Comparison of ENCODE assay signal across 8 cellular contexts in genomic region chr2:197517150-197517549, GRCh38. TPM values are rescaled to one million over a fixed set of nuclear protein-coding genes. Genes with fewer than 3 reads are reported as not detected.
DNase-seq lines count a peak whose midpoint lies in the region; ATAC-seq and TF ChIP-seq lines count a peak whose summit lies in the region.

No MANE protein-coding gene starts in this region.

- no peaks in the 10 kb centered on the region for H3K9me3 ChIP-seq in right lobe of liver
- H3K9me3 ChIP-seq in upper lobe of left lung, result no peaks in the 10 kb centered on the region

- H3K36me3 Mint-ChIP-seq in activated naive CD4-positive, alpha-beta T cell treated with anti-CD3 and anti-CD28 coated beads, Interleukin-2, amount 10 ng/mL, durations not matched to agents 7 days and 5 days, result peaks cover 25% of the 10 kb centered on the region
- peaks cover 10% of the 10 kb centered on the region for H3K36me3 Mint-ChIP-seq in activated naive CD8-positive, alpha-beta T cell treated with anti-CD3 and anti-CD28 coated beads, Interleukin-2, amount 50 U/mL, for 24 hours (ENCODE audit: low read depth)

- no peak for ATAC-seq in activated naive CD8-positive, alpha-beta T cell treated with anti-CD3 and anti-CD28 coated beads, Interleukin-2, amount 50 U/mL, for 24 hours
- ATAC-seq in right lobe of liver (no peak), upper lobe of left lung (ENCODE audit: low FRiP score in 2 of 2) (no peak), GM21381 (IDR thresholded peaks at IDR 0.05; ENCODE audit: unreplicated experiment) (no peak)

- H3K27me3 Mint-ChIP-seq in activated naive CD4-positive, alpha-beta T cell treated with anti-CD3 and anti-CD28 coated beads, Interleukin-2, amount 10 ng/mL, durations not matched to agents 7 days and 5 days, result no peaks in the 10 kb centered on the region
- no peaks in the 10 kb centered on the region for H3K27me3 Mint-ChIP-seq in activated naive CD8-positive, alpha-beta T cell treated with anti-CD3 and anti-CD28 coated beads, Interleukin-2, amount 50 U/mL, for 24 hours

- H3K4me3 ChIP-seq in right lobe of liver, result peak overlapping the region; percentile 82 to 94 (median 92)
- H3K4me3 ChIP-seq in upper lobe of left lung, result peak overlapping the region in 3 of 4 donors; percentile 82 to 86 (median 84)

- H3K4me3 Mint-ChIP-seq in activated naive CD4-positive, alpha-beta T cell treated with anti-CD3 and anti-CD28 coated beads, Interleukin-2, amount 10 ng/mL, durations not matched to agents 7 days and 5 days, result peak overlapping the region; percentile 98
- peak overlapping the region; percentile 97 for H3K4me3 Mint-ChIP-seq in activated naive CD8-positive, alpha-beta T cell treated with anti-CD3 and anti-CD28 coated beads, Interleukin-2, amount 50 U/mL, for 24 hours

- TF ChIP-seq CTCF in right lobe of liver (IDR thresholded peaks at IDR 0.05) (no peak), upper lobe of left lung (IDR thresholded peaks at IDR 0.05) (no peak)

- 42% methylated on average over 2 of the region's 2 CpGs for WGBS in right lobe of liver (ENCODE audit: insufficient coverage, low coverage, low lambda C conversion rate, missing lambda C conversion rate)
- WGBS in upper lobe of left lung, 2 donors, result 38 to 39% methylated on average over 2 of the region's 2 CpGs

- H3K9me3 Mint-ChIP-seq in activated naive CD4-positive, alpha-beta T cell treated with anti-CD3 and anti-CD28 coated beads, Interleukin-2, amount 10 ng/mL, durations not matched to agents 7 days and 5 days, result peaks cover 6% of the 10 kb centered on the region
- no peaks in the 10 kb centered on the region for H3K9me3 Mint-ChIP-seq in activated naive CD8-positive, alpha-beta T cell treated with anti-CD3 and anti-CD28 coated beads, Interleukin-2, amount 50 U/mL, for 24 hours

- no peak for TF ChIP-seq EP300 in upper lobe of left lung (IDR thresholded peaks at IDR 0.05)

- H3K4me1 Mint-ChIP-seq in activated naive CD4-positive, alpha-beta T cell treated with anti-CD3 and anti-CD28 coated beads, Interleukin-2, amount 10 ng/mL, durations not matched to agents 7 days and 5 days, result peaks cover 43% of the 10 kb centered on the region
- peaks cover 44% of the 10 kb centered on the region for H3K4me1 Mint-ChIP-seq in activated naive CD8-positive, alpha-beta T cell treated with anti-CD3 and anti-CD28 coated beads, Interleukin-2, amount 50 U/mL, for 24 hours

- TF ChIP-seq POLR2A in right lobe of liver (IDR thresholded peaks at IDR 0.05) (no peak), upper lobe of left lung (IDR thresholded peaks at IDR 0.05) (no peak)

- intact Hi-C loops in right lobe of liver (cut with DNase I), result no loop called here

- H3K4me1 ChIP-seq in right lobe of liver (peaks cover 0 to 11% (median 2%) of the 10 kb centered on the region in 4 donors), upper lobe of left lung (peaks cover 17 to 29% (median 21%) of the 10 kb centered on the region in 4 donors)

- H3K27ac ChIP-seq in right lobe of liver (peak overlapping the region in 1 of 3 donors; percentile 98), upper lobe of left lung (peak overlapping the region in 1 of 4 donors; percentile 99)

- CTCF ChIA-PET in activated naive CD4-positive, alpha-beta T cell treated with anti-CD3 and anti-CD28 coated beads, Interleukin-2, amount 10 ng/mL, durations not matched to agents 7 days and 5 days (lab: Charles Lee), result interaction anchor here (1.8 kb wide), 1 partner anchor 189 kb away, joined by 4 read pairs; no protein-coding TSS in a partner anchor

- no peaks in the 10 kb centered on the region for H3K27me3 ChIP-seq in right lobe of liver
- no peaks in the 10 kb centered on the region for H3K27me3 ChIP-seq in upper lobe of left lung

- H3K27ac Mint-ChIP-seq in activated naive CD4-positive, alpha-beta T cell treated with anti-CD3 and anti-CD28 coated beads, Interleukin-2, amount 10 ng/mL, durations not matched to agents 7 days and 5 days, result peak overlapping the region; percentile 96
- H3K27ac Mint-ChIP-seq in activated naive CD8-positive, alpha-beta T cell treated with anti-CD3 and anti-CD28 coated beads, Interleukin-2, amount 50 U/mL, for 24 hours, result peak overlapping the region; percentile 89

- H3K36me3 ChIP-seq in right lobe of liver, result no peaks in the 10 kb centered on the region
- H3K36me3 ChIP-seq in upper lobe of left lung, result no peaks in the 10 kb centered on the region

- no peak for DNase-seq in activated naive CD4-positive, alpha-beta T cell treated with anti-CD3 and anti-CD28 coated beads, Interleukin-2, amount 10 ng/mL, durations not matched to agents 7 days and 5 days
- no peak for DNase-seq in activated naive CD4-positive, alpha-beta T cell (lab: John Stamatoyannopoulos, UW)
- DNase-seq in activated naive CD8-positive, alpha-beta T cell treated with anti-CD3 and anti-CD28 coated beads, Interleukin-2, amount 50 U/mL, for 24 hours, result no peak
- DNase-seq in right lobe of liver, result no peak
- no peak for DNase-seq in upper lobe of left lung
- no peak for DNase-seq in DMS 273 (lab: John Stamatoyannopoulos, UW; ENCODE audit: unreplicated experiment)
- no peak for DNase-seq in inferior parietal cortex (ENCODE audit: extremely low spot score)

RNA-seq across cellular contexts. Expression of gene MOB4, which starts 1.3 kb away (rescaled TPM):
- 10 to 100 TPM in 2 of 6 experiments, 1 to 10 TPM in 4; 3.4 to 10.7 (median 8.0) TPM for total RNA-seq in right lobe of liver
- total RNA-seq in upper lobe of left lung, result 10 to 100 TPM in 5 of 6 donors, 1 to 10 TPM in 1; 6.7 to 34.2 (median 17.9) TPM

RNA-seq across cellular contexts. Expression of gene HSPE1, which starts 17.0 kb away (rescaled TPM):
- total RNA-seq in right lobe of liver, result 100 to 1,000 TPM in 4 of 6 experiments, 10 to 100 TPM in 2; 91.8 to 318 (median 209) TPM
- total RNA-seq in upper lobe of left lung, result 10 to 100 TPM; 23.5 to 92.8 (median 51.0) TPM

RNA-seq across cellular contexts. Expression of gene HSPD1, which starts 17.5 kb away (rescaled TPM):
- total RNA-seq in right lobe of liver (100 to 1,000 TPM; 241 to 552 (median 353) TPM), upper lobe of left lung (100 to 1,000 TPM in 4 of 6 donors, 10 to 100 TPM in 2; 42.8 to 159 (median 123) TPM)
